In the genomic region with DNA sequence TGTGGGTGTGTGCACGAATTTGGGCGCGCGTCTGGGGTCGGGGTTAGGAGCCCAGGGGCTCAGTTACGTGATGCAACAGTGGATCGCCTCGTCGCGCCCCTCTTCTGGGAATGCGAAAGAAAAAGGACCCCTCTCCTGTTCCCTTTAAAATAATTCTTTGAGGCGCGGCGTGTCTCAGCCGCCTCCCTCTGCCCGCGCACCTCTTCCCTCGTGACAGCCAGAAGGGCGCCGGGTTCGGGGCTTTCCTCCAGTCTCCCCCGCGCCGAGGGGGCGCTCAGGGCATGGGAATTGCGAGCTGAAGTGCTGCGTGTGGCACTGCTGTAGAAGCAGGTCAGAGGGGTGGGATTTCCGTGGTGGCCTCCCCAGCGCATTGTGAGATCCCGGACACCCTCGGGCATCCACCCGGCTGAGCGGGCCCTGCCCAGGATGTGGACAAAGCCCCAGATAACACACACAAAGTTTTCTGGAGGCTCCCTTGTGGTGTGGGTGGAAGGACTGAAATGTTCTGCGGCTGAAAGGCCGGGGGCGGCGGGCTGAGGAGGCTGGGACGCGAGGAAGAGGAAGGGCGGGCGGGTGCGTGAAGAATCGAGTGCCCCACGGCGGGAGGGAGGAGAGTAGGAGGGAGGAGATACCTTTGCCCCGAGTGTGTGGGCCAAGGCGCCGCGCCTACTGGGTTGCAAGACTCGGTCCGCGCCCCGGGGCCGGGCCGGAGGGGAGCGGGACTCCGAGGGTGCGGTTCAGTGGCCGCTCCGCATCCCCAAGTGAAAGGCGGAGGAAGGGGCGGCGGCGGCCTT, we compare ENCODE assay signal across 8 cellular contexts. TPM values are rescaled to one million over a fixed set of nuclear protein-coding genes. Genes with fewer than 3 reads are reported as not detected.
DNase-seq lines count a peak whose midpoint lies in the region; ATAC-seq and TF ChIP-seq lines count a peak whose summit lies in the region.

No MANE protein-coding gene starts in this region.

- peaks cover 83% of the 10 kb centered on the region for H3K27me3 Mint-ChIP-seq in T-helper 1 cell treated with Interleukin-12 subunit alpha and Interleukin-12 subunit beta and Interleukin-4 antibody, amounts not matched to agents 30 μg/mL and 1 μg/mL, for 36 hours (ENCODE audit: low read depth)

- peaks cover 4% of the 10 kb centered on the region for H3K36me3 Mint-ChIP-seq in T-helper 1 cell treated with Interleukin-12 subunit alpha and Interleukin-12 subunit beta and Interleukin-4 antibody, amounts not matched to agents 30 μg/mL and 1 μg/mL, for 36 hours (ENCODE audit: low read depth)

- H3K4me1 ChIP-seq in BLaER1 (peaks cover 43% of the 10 kb centered on the region), right cardiac atrium (ENCODE audit: control insufficient read depth, insufficient read depth, low read length) (peaks cover 3% of the 10 kb centered on the region)

- H3K9me3 Mint-ChIP-seq in T-helper 1 cell treated with Interleukin-12 subunit alpha and Interleukin-12 subunit beta and Interleukin-4 antibody, amounts not matched to agents 30 μg/mL and 1 μg/mL, for 36 hours, result no peaks in the 10 kb centered on the region

- peaks cover 19% of the 10 kb centered on the region; the same call in 1 of the 2 replicates for H3K36me3 ChIP-seq in BLaER1

- peak overlapping the region; percentile 81 for H3K4me3 Mint-ChIP-seq in T-helper 1 cell treated with Interleukin-12 subunit alpha and Interleukin-12 subunit beta and Interleukin-4 antibody, amounts not matched to agents 30 μg/mL and 1 μg/mL, for 36 hours

- peak; percentile 20 for TF ChIP-seq POLR2A in GM19193 (IDR thresholded peaks at IDR 0.05; ENCODE audit: extremely low read depth, insufficient read depth, insufficient read length)

- intact Hi-C loops in right cardiac atrium (cut with DNase I), result loop anchor here in 1 of 4 donors (10.0 kb wide), 1 partner anchor 55 kb away; no protein-coding TSS in a partner anchor

- under 1% methylated on average over 64 of the region's 64 CpGs for WGBS in right cardiac atrium

- H3K27me3 ChIP-seq in BLaER1 (no peaks in the 10 kb centered on the region), right cardiac atrium (ENCODE audit: control insufficient read depth, insufficient read depth) (no peaks in the 10 kb centered on the region)

- peak overlapping the region; percentile 94 for H3K27ac ChIP-seq in BLaER1
- H3K27ac ChIP-seq in angular gyrus (ENCODE audit: low read depth, low read length), result peak overlapping the region; percentile 76
- H3K27ac ChIP-seq in right cardiac atrium (ENCODE audit: low read length), result peak overlapping the region; percentile 55

- DNase-seq in right cardiac atrium (peak; percentile 69 to 86 (median 82)), putamen (ENCODE audit: low spot score) (peak; percentile 62), cerebellar nuclear complex (lab: John Stamatoyannopoulos, UW) (no peak)

- ATAC-seq in HG03432 (IDR thresholded peaks at IDR 0.05; ENCODE audit: unreplicated experiment) (peak; percentile 35), right cardiac atrium (peak; percentile 29 to 36)

- peak overlapping the region; percentile 93 for H3K9ac ChIP-seq in BLaER1

- no peaks in the 10 kb centered on the region for H3K9me3 ChIP-seq in BLaER1
- H3K9me3 ChIP-seq in right cardiac atrium (ENCODE audit: control insufficient read depth, low read length), result no peaks in the 10 kb centered on the region

- peaks cover 10% of the 10 kb centered on the region for H3K4me1 Mint-ChIP-seq in T-helper 1 cell treated with Interleukin-12 subunit alpha and Interleukin-12 subunit beta and Interleukin-4 antibody, amounts not matched to agents 30 μg/mL and 1 μg/mL, for 36 hours (ENCODE audit: low read depth)

- peak overlapping the region; percentile 43 for H3K27ac Mint-ChIP-seq in T-helper 1 cell treated with Interleukin-12 subunit alpha and Interleukin-12 subunit beta and Interleukin-4 antibody, amounts not matched to agents 30 μg/mL and 1 μg/mL, for 36 hours

- H4K20me1 ChIP-seq in BLaER1, result peaks cover 60% of the 10 kb centered on the region

- peak overlapping the region; percentile 91 for H3K4me3 ChIP-seq in BLaER1
- H3K4me3 ChIP-seq in right cardiac atrium (ENCODE audit: low read length), result peak overlapping the region; percentile 68

- peak overlapping the region; percentile 97 for H3K4me2 ChIP-seq in BLaER1

RNA-seq across cellular contexts. Expression of a gene that starts 0.7 kb away (rescaled TPM):
- total RNA-seq in right cardiac atrium, result 10 to 100 TPM; 31.5 to 50.1 (median 32.8) TPM
- 16.7 TPM for polyA plus RNA-seq in right cardiac atrium

RNA-seq across cellular contexts. Expression of a gene that starts 52.3 kb away (rescaled TPM):
- not detected for total RNA-seq in right cardiac atrium
- not detected for polyA plus RNA-seq in right cardiac atrium

Comparison
In these comparisons a context has a peak if more than half of its experiments do, and no peak if none do; other contexts are left out.
1. DNase-seq: peak in right cardiac atrium (3 of 3) and putamen (single experiment); none in cerebellar nuclear complex (0 of 2).
2. Peak in every context shown above with its lines, with median percentiles within 50 percentile points of each other: H3K27ac ChIP-seq.